ENCODE assay signal across 1 cellular context in genomic region chr11:118924591-118925585, GRCh38.
TF ChIP-seq lines count a peak whose summit lies in the region.

No MANE protein-coding gene starts in this region.

TF ChIP-seq in K562, 482 proteins besides CTCF, POLR2A, EP300 and RAD21 (continued from another document):
- TF ChIP-seq, protein P1, sequence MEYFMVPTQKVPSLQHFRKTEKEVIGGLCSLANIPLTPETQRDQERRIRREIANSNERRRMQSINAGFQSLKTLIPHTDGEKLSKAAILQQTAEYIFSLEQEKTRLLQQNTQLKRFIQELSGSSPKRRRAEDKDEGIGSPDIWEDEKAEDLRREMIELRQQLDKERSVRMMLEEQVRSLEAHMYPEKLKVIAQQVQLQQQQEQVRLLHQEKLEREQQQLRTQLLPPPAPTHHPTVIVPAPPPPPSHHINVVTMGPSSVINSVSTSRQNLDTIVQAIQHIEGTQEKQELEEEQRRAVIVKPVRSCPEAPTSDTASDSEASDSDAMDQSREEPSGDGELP (CRISPR knock-in tag; IDR thresholded peaks at IDR 0.05; ENCODE audit: borderline replicate concordance) = peak; percentile 99
- TF ChIP-seq CCNT2 (IDR thresholded peaks at IDR 0.05; ENCODE audit: borderline replicate concordance, extremely low read depth, insufficient read length, low read depth, low read length) (peak; percentile 7), CXXC5 (CRISPR knock-in tag; IDR thresholded peaks at IDR 0.05) (peak; percentile 29; the same call in 1 of the 2 replicates), CREB3L1 (IDR thresholded peaks at IDR 0.05; ENCODE audit: borderline replicate concordance, low read depth) (peak; percentile 59; the same call in 1 of the 2 replicates), NEUROD1 (IDR thresholded peaks at IDR 0.05; ENCODE audit: borderline replicate concordance, low read depth, low read length, partially characterized antibody) (peak; percentile 18), KDM5B (IDR thresholded peaks at IDR 0.05; ENCODE audit: insufficient replicate concordance, low read depth, low read length) (peak; percentile 37), NR2C2 (CRISPR knock-in tag; IDR thresholded peaks at IDR 0.05) (no peak), NR2C2 (tag; IDR thresholded peaks at IDR 0.05) (peak; percentile 78), SIX5 (IDR thresholded peaks at IDR 0.05; ENCODE audit: borderline replicate concordance in 1 of 2, insufficient read depth in 1 of 2, low read depth in 1 of 2, low read length in 2 of 2) (peak; percentile 53 to 77; a peak in 3 of 4 replicates), NFE2 (IDR thresholded peaks at IDR 0.05; ENCODE audit: low read depth) (no peak), MAZ (CRISPR knock-in tag; conservative IDR thresholded peaks at IDR 0.05 in 1 of 2, IDR thresholded peaks at IDR 0.05 in 1 of 2) (peak in 1 of 2 experiments; percentile 24; a peak in 1 of 4 replicates), ZNF696 (CRISPR knock-in tag; conservative IDR thresholded peaks at IDR 0.05) (no peak), ZBTB9 (CRISPR knock-in tag; IDR thresholded peaks at IDR 0.05) (peak; percentile 57; the same call in 1 of the 2 replicates), DIDO1 (tag; IDR thresholded peaks at IDR 0.05; ENCODE audit: low read depth) (no peak), SMAD1 (IDR thresholded peaks at IDR 0.05; ENCODE audit: low read depth, low read length, partially characterized antibody) (no peak), RBFOX2 (IDR thresholded peaks at IDR 0.05; ENCODE audit: low read depth, low read length) (peak; percentile 48), ATF7 (IDR thresholded peaks at IDR 0.05) (peak; percentile 37; the same call in 1 of the 2 replicates), HEY1 (CRISPR knock-in tag; IDR thresholded peaks at IDR 0.05; ENCODE audit: borderline replicate concordance) (no peak), ETS1 (conservative IDR thresholded peaks at IDR 0.05; ENCODE audit: control insufficient read depth, low read depth, low read length) (peak; percentile 86), HCFC1 (IDR thresholded peaks at IDR 0.05; ENCODE audit: low read depth, low read length) (peak; percentile 88), MNT (conservative IDR thresholded peaks at IDR 0.05) (peak; percentile 45 to 61; a peak in 1 of 4 replicates)
- TF ChIP-seq, protein P2, sequence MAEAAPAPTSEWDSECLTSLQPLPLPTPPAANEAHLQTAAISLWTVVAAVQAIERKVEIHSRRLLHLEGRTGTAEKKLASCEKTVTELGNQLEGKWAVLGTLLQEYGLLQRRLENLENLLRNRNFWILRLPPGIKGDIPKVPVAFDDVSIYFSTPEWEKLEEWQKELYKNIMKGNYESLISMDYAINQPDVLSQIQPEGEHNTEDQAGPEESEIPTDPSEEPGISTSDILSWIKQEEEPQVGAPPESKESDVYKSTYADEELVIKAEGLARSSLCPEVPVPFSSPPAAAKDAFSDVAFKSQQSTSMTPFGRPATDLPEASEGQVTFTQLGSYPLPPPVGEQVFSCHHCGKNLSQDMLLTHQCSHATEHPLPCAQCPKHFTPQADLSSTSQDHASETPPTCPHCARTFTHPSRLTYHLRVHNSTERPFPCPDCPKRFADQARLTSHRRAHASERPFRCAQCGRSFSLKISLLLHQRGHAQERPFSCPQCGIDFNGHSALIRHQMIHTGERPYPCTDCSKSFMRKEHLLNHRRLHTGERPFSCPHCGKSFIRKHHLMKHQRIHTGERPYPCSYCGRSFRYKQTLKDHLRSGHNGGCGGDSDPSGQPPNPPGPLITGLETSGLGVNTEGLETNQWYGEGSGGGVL (CRISPR knock-in tag; IDR thresholded peaks at IDR 0.05) = no peak
